In genomic region chr1:99680258-99680657, GRCh38 we compare ENCODE assay signal across 21 cellular contexts. TPM values are rescaled to one million over a fixed set of nuclear protein-coding genes. Genes with fewer than 3 reads are reported as not detected.
DNase-seq lines count a peak whose midpoint lies in the region; ATAC-seq and TF ChIP-seq lines count a peak whose summit lies in the region.
"Had no signal": no experiment of that assay in that cellular context is flagged by ENCODE, and none has a peak within 500 bp of the region (broad histone marks: within the 10 kb centered on the region; RNA-seq: fewer than 3 reads in every experiment).

No MANE protein-coding gene starts in this region.

- H3K4me2 ChIP-seq in hepatocyte: no peak overlapping the region

- no peaks in the 10 kb centered on the region for H3K9me2 ChIP-seq in hepatocyte (replicated peaks; ENCODE audit: insufficient read depth)

- no peaks in the 10 kb centered on the region for H3K79me2 ChIP-seq in hepatocyte

- peak overlapping the region; percentile 95 for H3K27ac ChIP-seq in left ventricle myocardium inferior (replicated peaks)
- H3K27ac ChIP-seq in foreskin keratinocyte: no peak overlapping the region
- H3K27ac ChIP-seq in aorta (ENCODE audit: low read depth in 1 of 2, low read length in 2 of 2): no peak overlapping the region
- no peak overlapping the region for H3K27ac ChIP-seq in hepatocyte
- H3K27ac ChIP-seq: ovary, spleen had no signal

- intact Hi-C loops in left ventricle myocardium inferior (cut with micrococcal nuclease): no loop called here
- intact Hi-C loops in cardiac septum (cut with DNase I): loop anchor here (10.0 kb wide), 1 partner anchor 145 kb away; no protein-coding TSS in a partner anchor
- intact Hi-C loops in aorta (cut with DNase I): no loop called here

- H3K27me3 ChIP-seq in left ventricle myocardium inferior (ENCODE audit: low read depth) (no peaks in the 10 kb centered on the region), adipocyte (replicated peaks; ENCODE audit: control insufficient read depth, insufficient read depth, low read length) (no peaks in the 10 kb centered on the region), foreskin keratinocyte (no peaks in the 10 kb centered on the region), aorta (ENCODE audit: control insufficient read depth in 1 of 2, insufficient read depth in 2 of 2, low read length in 1 of 2) (no peaks in the 10 kb centered on the region), hepatocyte (no peaks in the 10 kb centered on the region)
- H3K27me3 ChIP-seq: ovary, spleen had no signal

- peaks cover 77% of the 10 kb centered on the region for H3K36me3 ChIP-seq in left ventricle myocardium inferior
- H3K36me3 ChIP-seq in adipocyte (ENCODE audit: control insufficient read depth, insufficient read depth, low read length, severe bottlenecking): peaks cover 32% of the 10 kb centered on the region
- H3K36me3 ChIP-seq in aorta (ENCODE audit: control insufficient read depth in 1 of 2, insufficient read depth in 2 of 2, low read length in 1 of 2): no peaks in the 10 kb centered on the region
- no peaks in the 10 kb centered on the region for H3K36me3 ChIP-seq in hepatocyte (replicated peaks; ENCODE audit: insufficient read depth, low read depth)
- H3K36me3 ChIP-seq: ovary, spleen had no signal

- TF ChIP-seq CTCF in left ventricle myocardium inferior (IDR thresholded peaks at IDR 0.05; ENCODE audit: borderline replicate concordance) (no peak), foreskin keratinocyte (conservative IDR thresholded peaks at IDR 0.05) (no peak), hepatocyte (IDR thresholded peaks at IDR 0.05; ENCODE audit: poor library complexity) (no peak)

- H3K4me1 ChIP-seq in left ventricle myocardium inferior (peaks cover 90% of the 10 kb centered on the region), adipocyte (ENCODE audit: control insufficient read depth, insufficient read depth, low read length) (peaks cover 56% of the 10 kb centered on the region), foreskin keratinocyte (no peaks in the 10 kb centered on the region), aorta (ENCODE audit: control insufficient read depth in 1 of 2, insufficient read depth in 2 of 2, low read length in 2 of 2) (no peaks in the 10 kb centered on the region), hepatocyte (ENCODE audit: insufficient read depth) (no peaks in the 10 kb centered on the region)

- H2AFZ ChIP-seq in hepatocyte: no peak overlapping the region

- H4K20me1 ChIP-seq in hepatocyte (ENCODE audit: insufficient read depth, poor library complexity, severe bottlenecking): no peaks in the 10 kb centered on the region

- no peaks in the 10 kb centered on the region for H3K9me3 ChIP-seq in left ventricle myocardium inferior (replicated peaks)
- no peaks in the 10 kb centered on the region for H3K9me3 ChIP-seq in adipocyte (ENCODE audit: control insufficient read depth, low read length)
- H3K9me3 ChIP-seq in aorta (ENCODE audit: control insufficient read depth, low read length): no peaks in the 10 kb centered on the region
- H3K9me3 ChIP-seq in hepatocyte (ENCODE audit: low read depth): no peaks in the 10 kb centered on the region
- H3K9me3 ChIP-seq: ovary, spleen had no signal

- WGBS in aorta, 2 donors: 57 to 65% methylated on average over 1 of the region's 1 CpG
- 64% methylated on average over 1 of the region's 1 CpG for WGBS in hepatocyte (ENCODE audit: low lambda C conversion rate, missing lambda C conversion rate)

- H3K9ac ChIP-seq in adipocyte (ENCODE audit: low read length): no peak overlapping the region

- ATAC-seq in foreskin keratinocyte (peak; percentile 34), aorta (ENCODE audit: low FRiP score) (no peak)
- ATAC-seq: Panc1 had no signal

- DNase-seq in left ventricle myocardium inferior: no peak
- DNase-seq in cardiac septum (ENCODE audit: low spot score): no peak
- peak; percentile 36 for DNase-seq in adipocyte (ENCODE audit: low read depth)
- DNase-seq in foreskin keratinocyte: no peak
- DNase-seq in CD1c-positive myeloid dendritic cell (ENCODE audit: extremely low spot score): no peak
- DNase-seq in aorta: no peak
- DNase-seq in SHP77 treated with DMSO at 0.1 percent for 48 hours (lab: John Stamatoyannopoulos, UW): no peak
- no peak for DNase-seq in hepatocyte (ENCODE audit: low spot score)
- DNase-seq: ACHN; activated CD4-positive, CD25-positive, alpha-beta regulatory T cell treated with anti-CD3 and anti-CD28 coated beads, Interleukin-2, amount 50 U/mL, for 72 hours; activated CD8-positive, alpha-beta memory T cell treated with anti-CD3 and anti-CD28 coated beads, Interleukin-2, amount 50 U/mL, for 4 hours; activated naive CD4-positive, alpha-beta T cell treated with Interleukin-2 at 50 U/mL for 16 hours; endodermal cell; kidney; NCI-H2081; NCI-H774; ovary; spleen; stimulated activated naive CD4-positive, alpha-beta T cell treated with Interleukin-2 at 50 U/mL for 16 hours; T-helper 1 cell had no signal

- H3K4me3 ChIP-seq in left ventricle myocardium inferior (no peak overlapping the region), adipocyte (ENCODE audit: low read length) (no peak overlapping the region), aorta (ENCODE audit: low read length in 2 of 2) (no peak overlapping the region), hepatocyte (no peak overlapping the region)
- H3K4me3 ChIP-seq: ovary, spleen had no signal

RNA-seq across cellular contexts. Expression of gene PALMD, which starts 34.3 kb away (rescaled TPM):
- 123 TPM for total RNA-seq in left ventricle myocardium inferior
- 67.0 TPM for total RNA-seq in cardiac septum
- total RNA-seq in foreskin keratinocyte: 0.95 and 1.0 TPM in 2 replicates
- 0.60 and 0.66 TPM in 2 replicates for polyA plus RNA-seq in foreskin keratinocyte
- 10 to 100 TPM; 27.2 to 40.0 TPM for total RNA-seq in aorta
- polyA plus RNA-seq in aorta: 1 to 10 TPM; 2.7 to 3.4 TPM
- 18.5 and 21.7 TPM in 2 replicates for total RNA-seq in hepatocyte
- polyA plus RNA-seq in hepatocyte: 12.3 and 14.0 TPM in 2 replicates
